21 cellular contexts compared by ENCODE assay signal in the genomic region with DNA sequence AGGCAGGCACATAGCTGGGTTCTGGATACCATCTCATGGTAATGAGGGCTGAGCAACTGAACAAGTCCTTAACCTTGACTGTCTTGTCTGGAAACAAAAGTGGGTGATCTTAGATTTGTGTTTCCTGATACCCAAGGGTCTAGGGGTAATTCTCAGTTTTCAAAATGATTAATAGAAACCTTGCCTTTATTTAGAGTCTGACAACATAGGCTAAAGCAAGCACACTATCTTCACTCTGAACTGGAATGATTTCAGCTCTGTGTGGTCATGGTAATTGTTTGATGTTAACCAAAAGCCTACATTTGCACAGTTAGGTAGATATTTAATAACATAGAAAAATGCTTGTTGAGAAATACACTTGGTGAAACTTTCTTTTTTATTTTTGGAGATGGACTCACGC. TPM values are rescaled to one million over a fixed set of nuclear protein-coding genes. Genes with fewer than 3 reads are reported as not detected.
DNase-seq lines count a peak whose midpoint lies in the region; ATAC-seq, FAIRE-seq and TF ChIP-seq lines count a peak whose summit lies in the region.
"Had no signal": no experiment of that assay in that cellular context is flagged by ENCODE, and none has a peak within 500 bp of the region (broad histone marks: within the 10 kb centered on the region; RNA-seq: fewer than 3 reads in every experiment).

No MANE protein-coding gene starts in this region.

- no peak for TF ChIP-seq POLR2A in GM12891 (IDR thresholded peaks at IDR 0.05; ENCODE audit: low read depth, low read length)

- ATAC-seq in GM18870 (IDR thresholded peaks at IDR 0.05; ENCODE audit: unreplicated experiment) (peak; percentile 70), HG03108 (IDR thresholded peaks at IDR 0.05; ENCODE audit: unreplicated experiment) (peak; percentile 53)
- ATAC-seq: activated CD8-positive, alpha-beta T cell treated with anti-CD3 and anti-CD28 coated beads for 36 hours; Panc1; right cardiac atrium had no signal

- no peak for TF ChIP-seq CTCF in coronary artery (IDR thresholded peaks at IDR 0.05)

- DNase-seq in GM12891 (ENCODE audit: insufficient read length, low spot score) = no peak
- DNase-seq in coronary artery (ENCODE audit: low spot score) = peak; percentile 4
- DNase-seq in activated effector memory CD4-positive, alpha-beta T cell treated with anti-CD3 and anti-CD28 coated beads, Interleukin-2, amount 50 U/mL, for 16 hours = no peak
- DNase-seq in SHP77 (lab: John Stamatoyannopoulos, UW) = no peak
- no peak for DNase-seq in germinal center (ENCODE audit: low spot score)
- no peak for DNase-seq in OCI-M2 (lab: John Stamatoyannopoulos, UW; ENCODE audit: unreplicated experiment)
- DNase-seq: activated CD8-positive, alpha-beta T cell treated with anti-CD3 and anti-CD28 coated beads for 36 hours; activated naive CD8-positive, alpha-beta T cell treated with anti-CD3 and anti-CD28 coated beads for 36 hours; activated T-cell treated with anti-CD3 and anti-CD28 coated beads for 4 hours; anterior cingulate cortex; BE2C; NCI-H2107; right cardiac atrium; SHP77 treated with DMSO at 0.1 percent for 48 hours; stimulated activated CD4-positive, alpha-beta T cell treated with anti-CD3 and anti-CD28 coated beads, Interleukin-1b, Interleukin-23, amount 100 ng/mL, for 48 hours had no signal

- FAIRE-seq in GM12891 (lab: Jason Lieb, UNC) = peak; percentile 33
- FAIRE-seq: frontal cortex, urothelium cell line had no signal

- H3K27ac ChIP-seq in coronary artery = no peak overlapping the region
- H3K27ac ChIP-seq: breast epithelium had no signal

- no peak overlapping the region for H3K4me3 ChIP-seq in coronary artery
- H3K4me3 ChIP-seq: breast epithelium had no signal

TF ChIP-seq in GM12891, 5 proteins besides CTCF, POLR2A, EP300 and RAD21:
- TF ChIP-seq PAX5 (IDR thresholded peaks at IDR 0.05; ENCODE audit: insufficient read depth, low read length, severe bottlenecking) = no peak
- TF ChIP-seq TAF1 (IDR thresholded peaks at IDR 0.05; ENCODE audit: low read depth, low read length) = no peak
- TF ChIP-seq SPI1 (IDR thresholded peaks at IDR 0.05; ENCODE audit: low read depth, low read length) = no peak
- no peak for TF ChIP-seq POLR2AphosphoS5 (IDR thresholded peaks at IDR 0.05; ENCODE audit: low read depth, low read length)
- no peak for TF ChIP-seq POU2F2 (IDR thresholded peaks at IDR 0.05; ENCODE audit: low read depth, low read length)
TF ChIP-seq in GM12891: peak in this region for 0.

RNA-seq across cellular contexts. Expression of a gene that starts 6.8 kb away (rescaled TPM):
- polyA plus RNA-seq in GM12891 (2012; ENCODE audit: low read depth, missing spikeins) = 0.86 TPM

RNA-seq across cellular contexts. Expression of a gene that starts 19.8 kb away (rescaled TPM):
- 0.85 TPM for polyA plus RNA-seq in GM12891 (2012; ENCODE audit: low read depth, missing spikeins)
